8 cellular contexts compared by ENCODE assay signal in genomic region chr7:117872565-117873055, GRCh38. TPM values are rescaled to one million over a fixed set of nuclear protein-coding genes. Genes with fewer than 3 reads are reported as not detected.
DNase-seq lines count a peak whose midpoint lies in the region; ATAC-seq and TF ChIP-seq lines count a peak whose summit lies in the region.

No MANE protein-coding gene starts in this region.

- peak overlapping the region; percentile 86 for H3K9ac ChIP-seq in NT2/D1 (ENCODE audit: insufficient read length, low read depth)

- H3K4me1 ChIP-seq in NT2/D1 (ENCODE audit: insufficient read depth, insufficient read length) (no peaks in the 10 kb centered on the region), upper lobe of right lung (peaks cover 4% of the 10 kb centered on the region)

- H3K36me3 ChIP-seq in NT2/D1 (ENCODE audit: insufficient read depth, insufficient read length, low read length) (no peaks in the 10 kb centered on the region), upper lobe of right lung (no peaks in the 10 kb centered on the region)

- peaks cover 8% of the 10 kb centered on the region for H3K27me3 ChIP-seq in NT2/D1 (ENCODE audit: insufficient read depth, insufficient read length)
- H3K27me3 ChIP-seq in upper lobe of right lung: peaks cover 31% of the 10 kb centered on the region

- TF ChIP-seq CTCF in epithelial cell of proximal tubule (conservative IDR thresholded peaks at IDR 0.05; ENCODE audit: low read depth, low read length) (peak; percentile 34), upper lobe of right lung (IDR thresholded peaks at IDR 0.05) (peak; percentile 5)

- ATAC-seq in GM18502 (IDR thresholded peaks at IDR 0.05; ENCODE audit: poor library complexity, unreplicated experiment) (peak; percentile 11), upper lobe of right lung (peak; percentile 47), HG02973 (IDR thresholded peaks at IDR 0.05; ENCODE audit: unreplicated experiment) (no peak), GM21515 (IDR thresholded peaks at IDR 0.05; ENCODE audit: unreplicated experiment) (no peak)

- H3K9me3 ChIP-seq in NT2/D1 (ENCODE audit: insufficient read depth, low read length) (no peaks in the 10 kb centered on the region), upper lobe of right lung (no peaks in the 10 kb centered on the region)

- intact Hi-C loops in upper lobe of right lung (cut with DNase I): no loop called here

- peak; percentile 20 for DNase-seq in NT2/D1 (ENCODE audit: low read depth, low spot score)
- no peak for DNase-seq in epithelial cell of proximal tubule (ENCODE audit: low read depth)
- DNase-seq in midbrain (lab: John Stamatoyannopoulos, UW): peak; percentile 71
- no peak for DNase-seq in upper lobe of right lung
- no peak for DNase-seq in HT-29 (ENCODE audit: low spot score)

- H3K4me3 ChIP-seq in NT2/D1 (ENCODE audit: insufficient read length, low read depth): peak overlapping the region; percentile 75
- H3K4me3 ChIP-seq in epithelial cell of proximal tubule (ENCODE audit: low read depth, low read length): peak overlapping the region; percentile 92
- peak overlapping the region; percentile 63 for H3K4me3 ChIP-seq in upper lobe of right lung

- H3K27ac ChIP-seq in upper lobe of right lung: peak overlapping the region; percentile 68

RNA-seq across cellular contexts. Expression of gene CTTNBP2, which starts 0.6 kb away (rescaled TPM):
- total RNA-seq in epithelial cell of proximal tubule: 1.8 and 2.0 TPM in 2 replicates
- 6.3 TPM for total RNA-seq in upper lobe of right lung
- total RNA-seq in HT-29 (2014; rRNA removed; shearing (Covaris generic)): 1.0 and 1.1 TPM in 2 replicates

Comparison
In these comparisons a context has a peak if more than half of its experiments do, and no peak if none do; other contexts are left out.
1. ATAC-seq: peak in GM18502 (single experiment) and upper lobe of right lung (single experiment); none in HG02973 (single experiment) and GM21515 (single experiment).
2. DNase-seq: peak in NT2/D1 (single experiment) and midbrain (single experiment); none in epithelial cell of proximal tubule (single experiment), upper lobe of right lung (single experiment) and HT-29 (single experiment).
3. Peak in every context shown above with its lines, with median percentiles within 50 percentile points of each other: H3K4me3 ChIP-seq.